ENCODE assay signal across 17 cellular contexts in the genomic region with DNA sequence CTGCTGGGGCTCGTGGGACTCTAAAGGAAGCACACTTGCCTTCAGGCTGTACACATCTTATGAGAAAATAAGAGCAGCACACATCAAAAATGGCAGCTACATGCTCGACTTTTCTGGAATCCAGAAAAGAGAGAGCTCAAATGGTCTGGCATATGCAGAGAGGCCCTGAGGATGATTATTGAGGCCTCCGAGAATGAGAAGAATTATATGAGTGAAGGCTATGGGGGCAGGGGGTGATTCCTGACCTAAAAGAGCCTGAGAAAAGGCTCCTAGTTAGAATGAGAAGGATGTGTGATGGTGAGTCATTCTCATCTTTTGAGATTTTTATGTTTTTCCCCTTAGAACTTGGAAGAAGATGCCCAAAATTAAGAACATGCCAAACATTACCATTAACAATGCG.
DNase-seq lines count a peak whose midpoint lies in the region; ATAC-seq and TF ChIP-seq lines count a peak whose summit lies in the region.
"Had no signal": no experiment of that assay in that cellular context is flagged by ENCODE, and none has a peak within 500 bp of the region (broad histone marks: within the 10 kb centered on the region; RNA-seq: fewer than 3 reads in every experiment).

No MANE protein-coding gene starts in this region.

- in situ Hi-C loops in G401 (cut with HindIII; ENCODE audit: low sequenced_read_pairs) = no loop called here

- H3K79me2 ChIP-seq in osteoblast (ENCODE audit: insufficient read depth, low read length) = no peaks in the 10 kb centered on the region

- peak overlapping the region; percentile 53 for H3K4me3 Mint-ChIP-seq in activated T-helper 17 cell treated with anti-CD3 and anti-CD28 coated beads, Interleukin-2, amount 50 U/mL, for 72 hours
- H3K4me3 Mint-ChIP-seq: CD4-positive, alpha-beta memory T cell; HFFc6 had no signal

- H3K9me3 ChIP-seq in osteoblast (ENCODE audit: low read depth, low read length) (no peaks in the 10 kb centered on the region), Peyer's patch (no peaks in the 10 kb centered on the region)
- H3K9me3 ChIP-seq: HAP-1 had no signal

- H3K27me3 ChIP-seq in osteoblast (ENCODE audit: insufficient read depth, low read length) (no peaks in the 10 kb centered on the region), Peyer's patch (no peaks in the 10 kb centered on the region)

- no peak overlapping the region for H3K4me2 ChIP-seq in osteoblast (ENCODE audit: insufficient read depth, low read length)

- no peaks in the 10 kb centered on the region for H3K27me3 Mint-ChIP-seq in activated T-helper 17 cell treated with anti-CD3 and anti-CD28 coated beads, Interleukin-2, amount 50 U/mL, for 72 hours

- ATAC-seq in activated T-helper 17 cell treated with anti-CD3 and anti-CD28 coated beads, Interleukin-2, amount 50 U/mL, for 72 hours (replicated peaks) = peak; percentile 56
- ATAC-seq: GM12878 had no signal

- TF ChIP-seq CTCF in osteoblast (IDR thresholded peaks at IDR 0.05; ENCODE audit: extremely low read depth, low read depth, low read length) (no peak), Peyer's patch (IDR thresholded peaks at IDR 0.05) (no peak)

- no peak overlapping the region for H2AFZ ChIP-seq in osteoblast (ENCODE audit: low read length)

- peak overlapping the region; percentile 80 for H3K27ac Mint-ChIP-seq in activated T-helper 17 cell treated with anti-CD3 and anti-CD28 coated beads, Interleukin-2, amount 50 U/mL, for 72 hours
- H3K27ac Mint-ChIP-seq: CD4-positive, alpha-beta memory T cell; HFFc6 had no signal

- H3K36me3 ChIP-seq in osteoblast (ENCODE audit: insufficient read depth, low read length) = no peaks in the 10 kb centered on the region
- no peaks in the 10 kb centered on the region for H3K36me3 ChIP-seq in Peyer's patch
- H3K36me3 ChIP-seq: HAP-1 had no signal

- no peaks in the 10 kb centered on the region for H4K20me1 ChIP-seq in osteoblast (ENCODE audit: insufficient read depth, low read length)

- H3K9me3 Mint-ChIP-seq in activated T-helper 17 cell treated with anti-CD3 and anti-CD28 coated beads, Interleukin-2, amount 50 U/mL, for 72 hours = peaks cover 5% of the 10 kb centered on the region
- H3K9me3 Mint-ChIP-seq: HFFc6 had no signal

- H3K27ac ChIP-seq in osteoblast (ENCODE audit: low read depth, low read length) (no peak overlapping the region), Peyer's patch (no peak overlapping the region)

- peaks cover 19% of the 10 kb centered on the region for H3K4me1 Mint-ChIP-seq in activated T-helper 17 cell treated with anti-CD3 and anti-CD28 coated beads, Interleukin-2, amount 50 U/mL, for 72 hours

- H3K4me1 ChIP-seq in osteoblast (ENCODE audit: insufficient read depth, low read length) (peaks cover 16% of the 10 kb centered on the region), Peyer's patch (no peaks in the 10 kb centered on the region)

- no peak for TF ChIP-seq POLR2A in Peyer's patch (IDR thresholded peaks at IDR 0.05)

- H3K4me3 ChIP-seq in osteoblast (ENCODE audit: insufficient read depth, low read length) (no peak overlapping the region), Peyer's patch (no peak overlapping the region)
- H3K4me3 ChIP-seq: GM12878, HAP-1 had no signal

- DNase-seq in ecto neural progenitor cell (ENCODE audit: low spot score) = peak; percentile 4
- DNase-seq in osteoblast (ENCODE audit: insufficient read length, low spot score, missing footprints) = peak; percentile 49
- DNase-seq in G401 (ENCODE audit: low spot score) = no peak
- DNase-seq in Peyer's patch = no peak
- no peak for DNase-seq in MV-4-11 (lab: John Stamatoyannopoulos, UW)
- DNase-seq: C1 segment of cervical spinal cord; Calu3; CD4-positive, alpha-beta memory T cell; COR-L47; DMS53; DMS79 treated with DMSO at 0.1 percent for 48 hours; GDM1; GOT3; HFFc6 had no signal

- H3K36me3 Mint-ChIP-seq in activated T-helper 17 cell treated with anti-CD3 and anti-CD28 coated beads, Interleukin-2, amount 50 U/mL, for 72 hours (ENCODE audit: low read depth) = no peaks in the 10 kb centered on the region
- H3K36me3 Mint-ChIP-seq: CD4-positive, alpha-beta memory T cell had no signal

Comparison
In these comparisons a context has a peak if more than half of its experiments do, and no peak if none do; other contexts are left out.
1. DNase-seq: peak in ecto neural progenitor cell (single experiment) and osteoblast (single experiment); none in G401 (single experiment), Peyer's patch (0 of 3) and MV-4-11 (single experiment).